ENCODE assay signal across 9 cellular contexts in genomic region chr1:8427986-8428385, GRCh38.
DNase-seq lines count a peak whose midpoint lies in the region; ATAC-seq and TF ChIP-seq lines count a peak whose summit lies in the region.
"Had no signal": no experiment of that assay in that cellular context is flagged by ENCODE, and none has a peak within 500 bp of the region (broad histone marks: within the 10 kb centered on the region; RNA-seq: fewer than 3 reads in every experiment).

No MANE protein-coding gene starts in this region.

- POLR2A ChIA-PET in activated CD4-positive, alpha-beta memory T cell treated with anti-CD3 and anti-CD28 coated beads, Interleukin-2, amount 10 ng/mL, durations not matched to agents 7 days and 5 days (lab: Charles Lee): interaction anchor here (0.9 to 1.9 kb wide), 5 partner anchors 10 to 22 kb away, joined by 3 to 4 read pairs (median 3); no protein-coding TSS in a partner anchor

- TF ChIP-seq POLR2A in upper lobe of left lung (IDR thresholded peaks at IDR 0.05): no peak

- no peak overlapping the region for H3K4me3 ChIP-seq in left ventricle myocardium inferior
- no peak overlapping the region for H3K4me3 ChIP-seq in right cardiac atrium (ENCODE audit: low read length)
- no peak overlapping the region for H3K4me3 ChIP-seq in lower lobe of right lung
- H3K4me3 ChIP-seq in upper lobe of left lung: no peak overlapping the region

- peaks cover 75% of the 10 kb centered on the region for H3K4me1 Mint-ChIP-seq in activated CD4-positive, alpha-beta memory T cell treated with anti-CD3 and anti-CD28 coated beads, Interleukin-2, amount 10 ng/mL, durations not matched to agents 7 days and 5 days

- 76% methylated on average over 5 of the region's 5 CpGs for WGBS in right cardiac atrium
- WGBS in upper lobe of left lung, 2 donors: 66 to 70% methylated on average over 5 of the region's 5 CpGs

- H3K36me3 ChIP-seq in left ventricle myocardium inferior (no peaks in the 10 kb centered on the region), lower lobe of right lung (no peaks in the 10 kb centered on the region), upper lobe of left lung (no peaks in the 10 kb centered on the region)

- H3K27me3 ChIP-seq in left ventricle myocardium inferior (ENCODE audit: low read depth) (no peaks in the 10 kb centered on the region), right cardiac atrium (ENCODE audit: control insufficient read depth, insufficient read depth) (no peaks in the 10 kb centered on the region), lower lobe of right lung (ENCODE audit: low read depth) (no peaks in the 10 kb centered on the region), upper lobe of left lung (no peaks in the 10 kb centered on the region)

- CTCF ChIA-PET in activated CD4-positive, alpha-beta memory T cell treated with anti-CD3 and anti-CD28 coated beads, Interleukin-2, amount 10 ng/mL, durations not matched to agents 7 days and 5 days (lab: Charles Lee): interaction anchor here (0.6 to 1.6 kb wide), 7 partner anchors 10 to 421 kb away, joined by 3 to 6 read pairs (median 3); no protein-coding TSS in a partner anchor

- H3K4me3 Mint-ChIP-seq in activated CD4-positive, alpha-beta memory T cell treated with anti-CD3 and anti-CD28 coated beads, Interleukin-2, amount 10 ng/mL, durations not matched to agents 7 days and 5 days: no peak overlapping the region

- no peaks in the 10 kb centered on the region for H3K9me3 ChIP-seq in left ventricle myocardium inferior (replicated peaks)
- H3K9me3 ChIP-seq in right cardiac atrium (ENCODE audit: control insufficient read depth, low read length): no peaks in the 10 kb centered on the region
- no peaks in the 10 kb centered on the region for H3K9me3 ChIP-seq in lower lobe of right lung
- no peaks in the 10 kb centered on the region for H3K9me3 ChIP-seq in upper lobe of left lung

- ATAC-seq in right cardiac atrium: no peak
- ATAC-seq in lower lobe of right lung: no peak
- ATAC-seq in upper lobe of left lung (ENCODE audit: low FRiP score in 2 of 2): no peak

- DNase-seq in left ventricle myocardium inferior (no peak), right cardiac atrium (no peak), lower lobe of right lung (no peak), upper lobe of left lung (no peak), DMS53 (lab: John Stamatoyannopoulos, UW) (no peak), NCI-H2171 treated with DMSO at 0.1 percent for 48 hours (lab: John Stamatoyannopoulos, UW) (no peak), NCI-H1417 (lab: John Stamatoyannopoulos, UW) (no peak)
- DNase-seq in activated CD4-positive, alpha-beta memory T cell treated with anti-CD3 and anti-CD28 coated beads, Interleukin-2, amount 10 ng/mL, durations not matched to agents 7 days and 5 days: no peak
- DNase-seq: NCI-H2081 had no signal

- intact Hi-C loops in left ventricle myocardium inferior (cut with micrococcal nuclease) (no loop called here), right cardiac atrium (cut with DNase I) (loop anchor here in 2 of 4 donors (10.0 kb wide), 1 partner anchor 97 kb away; no protein-coding TSS in a partner anchor), lower lobe of right lung (cut with DNase I) (no loop called here)

- no peak for TF ChIP-seq CTCF in left ventricle myocardium inferior (IDR thresholded peaks at IDR 0.05; ENCODE audit: borderline replicate concordance)
- TF ChIP-seq CTCF in lower lobe of right lung (IDR thresholded peaks at IDR 0.05): no peak
- TF ChIP-seq CTCF in upper lobe of left lung (IDR thresholded peaks at IDR 0.05): no peak

- peak overlapping the region; percentile 98 for H3K27ac ChIP-seq in left ventricle myocardium inferior (replicated peaks)
- no peak overlapping the region for H3K27ac ChIP-seq in right cardiac atrium (ENCODE audit: low read length)
- H3K27ac ChIP-seq in lower lobe of right lung: peak overlapping the region; percentile 31
- H3K27ac ChIP-seq in upper lobe of left lung: peak overlapping the region; percentile 47 to 95 (median 64)

- no peaks in the 10 kb centered on the region for H3K9me3 Mint-ChIP-seq in activated CD4-positive, alpha-beta memory T cell treated with anti-CD3 and anti-CD28 coated beads, Interleukin-2, amount 10 ng/mL, durations not matched to agents 7 days and 5 days

- H3K4me1 ChIP-seq in left ventricle myocardium inferior (peaks cover 83% of the 10 kb centered on the region), right cardiac atrium (ENCODE audit: control insufficient read depth, insufficient read depth, low read length) (peaks cover 13% of the 10 kb centered on the region), lower lobe of right lung (peaks cover 41% of the 10 kb centered on the region), upper lobe of left lung (peaks cover 34 to 55% (median 36%) of the 10 kb centered on the region in 4 donors)

- no peaks in the 10 kb centered on the region for H3K27me3 Mint-ChIP-seq in activated CD4-positive, alpha-beta memory T cell treated with anti-CD3 and anti-CD28 coated beads, Interleukin-2, amount 10 ng/mL, durations not matched to agents 7 days and 5 days

- peaks cover 14% of the 10 kb centered on the region for H3K36me3 Mint-ChIP-seq in activated CD4-positive, alpha-beta memory T cell treated with anti-CD3 and anti-CD28 coated beads, Interleukin-2, amount 10 ng/mL, durations not matched to agents 7 days and 5 days (ENCODE audit: low read depth)

- TF ChIP-seq EP300 in upper lobe of left lung (IDR thresholded peaks at IDR 0.05): no peak

- H3K27ac Mint-ChIP-seq in activated CD4-positive, alpha-beta memory T cell treated with anti-CD3 and anti-CD28 coated beads, Interleukin-2, amount 10 ng/mL, durations not matched to agents 7 days and 5 days: peak overlapping the region; percentile 56
